In the genomic region with DNA sequence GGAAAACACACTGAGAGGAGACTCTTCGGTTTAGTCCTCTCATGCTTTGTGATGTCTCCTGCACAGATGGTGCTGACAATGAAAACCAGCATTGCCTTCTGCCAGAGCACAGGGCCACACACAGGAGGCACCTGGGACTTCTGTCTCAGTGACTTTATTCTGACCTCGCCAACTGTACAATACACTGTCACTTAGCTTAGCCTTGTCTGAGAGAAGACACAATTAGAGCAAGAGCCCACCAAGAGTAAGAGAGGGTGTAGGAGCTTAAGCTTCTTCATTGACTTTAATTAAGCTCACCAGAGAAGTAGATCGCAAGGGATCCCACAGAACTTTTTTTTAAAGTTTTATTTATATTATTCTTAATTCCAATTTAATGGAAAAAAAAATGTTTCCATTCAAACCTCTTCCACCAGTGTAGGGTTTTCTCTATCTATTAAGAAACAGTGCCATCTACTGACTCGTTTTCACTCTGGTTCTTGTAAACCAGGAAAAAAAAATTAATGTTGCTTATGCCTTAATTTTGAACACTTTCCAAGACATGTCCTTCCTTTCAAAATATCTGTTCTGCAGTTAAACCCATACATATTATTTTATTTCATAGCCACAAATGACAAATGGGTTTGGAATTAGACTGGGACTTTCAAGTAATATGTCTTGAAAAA, we compare ENCODE assay signal across 9 cellular contexts. TPM values are rescaled to one million over a fixed set of nuclear protein-coding genes. Genes with fewer than 3 reads are reported as not detected.
DNase-seq lines count a peak whose midpoint lies in the region; ATAC-seq and TF ChIP-seq lines count a peak whose summit lies in the region.
"Had no signal": no experiment of that assay in that cellular context is flagged by ENCODE, and none has a peak within 500 bp of the region (broad histone marks: within the 10 kb centered on the region; RNA-seq: fewer than 3 reads in every experiment).

No MANE protein-coding gene starts in this region.

- no peaks in the 10 kb centered on the region for H3K79me2 ChIP-seq in SU-DHL-6 (ENCODE audit: insufficient read depth, low read length)

- H3K4me1 Mint-ChIP-seq in activated CD4-positive, alpha-beta T cell treated with anti-CD3 and anti-CD28 coated beads, Interleukin-2, amount 10 ng/mL, durations not matched to agents 24 days and 14 days, result no peaks in the 10 kb centered on the region
- H3K4me1 Mint-ChIP-seq in T-helper 17 cell, result peaks cover 3% of the 10 kb centered on the region

- no peaks in the 10 kb centered on the region for H3K9me2 ChIP-seq in SU-DHL-6 (replicated peaks; ENCODE audit: insufficient read depth, low read length)

- no peak overlapping the region for H3K27ac ChIP-seq in SU-DHL-6 (ENCODE audit: low read depth, low read length)
- H3K27ac ChIP-seq: epithelial cell of prostate had no signal

- no peak overlapping the region for H3K4me3 Mint-ChIP-seq in activated CD4-positive, alpha-beta T cell treated with anti-CD3 and anti-CD28 coated beads, Interleukin-2, amount 10 ng/mL, durations not matched to agents 24 days and 14 days
- H3K4me3 Mint-ChIP-seq in T-helper 17 cell, result no peak overlapping the region

- no peaks in the 10 kb centered on the region for H3K36me3 Mint-ChIP-seq in activated CD4-positive, alpha-beta T cell treated with anti-CD3 and anti-CD28 coated beads, Interleukin-2, amount 10 ng/mL, durations not matched to agents 24 days and 14 days (ENCODE audit: low read depth)
- no peaks in the 10 kb centered on the region for H3K36me3 Mint-ChIP-seq in T-helper 17 cell (ENCODE audit: low read depth)

- H3K4me3 ChIP-seq in LNCaP clone FGC (ENCODE audit: low read depth, low read length) (no peak overlapping the region), SU-DHL-6 (ENCODE audit: insufficient read depth, low read length, poor library complexity, severe bottlenecking) (no peak overlapping the region)

- no peak overlapping the region for H3K9ac ChIP-seq in SU-DHL-6 (ENCODE audit: low read length)

- intact Hi-C loops in activated CD4-positive, alpha-beta T cell treated with anti-CD3 and anti-CD28 coated beads, Interleukin-2, amount 10 ng/mL, durations not matched to agents 24 days and 14 days (cut with micrococcal nuclease), result no loop called here

- no peaks in the 10 kb centered on the region for H3K36me3 ChIP-seq in SU-DHL-6 (ENCODE audit: low read length)

- no peak overlapping the region for H3K4me2 ChIP-seq in SU-DHL-6 (ENCODE audit: low read depth, low read length, poor library complexity, severe bottlenecking)

- no peaks in the 10 kb centered on the region for H4K20me1 ChIP-seq in SU-DHL-6 (ENCODE audit: low read depth, low read length)

- H3K9me3 ChIP-seq in SU-DHL-6 (ENCODE audit: insufficient read depth, low read length) (no peaks in the 10 kb centered on the region), T-helper 17 cell (ENCODE audit: control insufficient read depth, low read length, poor library complexity, severe bottlenecking) (peaks cover 3% of the 10 kb centered on the region)

- in situ Hi-C loops in Caki2 (cut with HindIII; ENCODE audit: low pct_unique_long_range_greater_than_20kb, low sequenced_read_pairs), result no loop called here

- H3F3A ChIP-seq in SU-DHL-6 (ENCODE audit: insufficient read depth), result no peaks in the 10 kb centered on the region

- TF ChIP-seq CTCF in LNCaP clone FGC (IDR thresholded peaks at IDR 0.05; ENCODE audit: control insufficient read depth, extremely low read depth, insufficient read depth), result peak; percentile 40
- TF ChIP-seq CTCF in SU-DHL-6 (IDR thresholded peaks at IDR 0.05; ENCODE audit: insufficient read depth, low read length, poor library complexity, severe bottlenecking), result peak; percentile 39

- no peaks in the 10 kb centered on the region for H3K27me3 ChIP-seq in SU-DHL-6 (ENCODE audit: low read length)

- no peak overlapping the region for H3K27ac Mint-ChIP-seq in activated CD4-positive, alpha-beta T cell treated with anti-CD3 and anti-CD28 coated beads, Interleukin-2, amount 10 ng/mL, durations not matched to agents 24 days and 14 days
- H3K27ac Mint-ChIP-seq in T-helper 17 cell, result no peak overlapping the region

- DNase-seq in Caki2 (ENCODE audit: low read depth) (peak; percentile 26), LNCaP clone FGC (ENCODE audit: low read depth) (peak; percentile 17), kidney tubule cell (ENCODE audit: low spot score) (peak; percentile 47), T-helper 17 cell (no peak), GM19238 (ENCODE audit: insufficient read length, low spot score) (no peak)
- DNase-seq in activated CD4-positive, alpha-beta T cell treated with anti-CD3 and anti-CD28 coated beads, Interleukin-2, amount 10 ng/mL, durations not matched to agents 24 days and 14 days, result no peak

- no peak for ATAC-seq in T-helper 17 cell
- ATAC-seq in GM18517 (IDR thresholded peaks at IDR 0.05; ENCODE audit: unreplicated experiment), result no peak

- H3K9me3 Mint-ChIP-seq in activated CD4-positive, alpha-beta T cell treated with anti-CD3 and anti-CD28 coated beads, Interleukin-2, amount 10 ng/mL, durations not matched to agents 24 days and 14 days, result no peaks in the 10 kb centered on the region

- no peaks in the 10 kb centered on the region for H3K27me3 Mint-ChIP-seq in activated CD4-positive, alpha-beta T cell treated with anti-CD3 and anti-CD28 coated beads, Interleukin-2, amount 10 ng/mL, durations not matched to agents 24 days and 14 days
- peaks cover 41% of the 10 kb centered on the region for H3K27me3 Mint-ChIP-seq in T-helper 17 cell

- H2AFZ ChIP-seq in SU-DHL-6 (ENCODE audit: low read depth, low read length, severe bottlenecking), result no peak overlapping the region

RNA-seq across cellular contexts. Expression of a gene that starts 42.4 kb away (rescaled TPM):
- 50.3 and 57.7 TPM in 2 replicates for total RNA-seq in Caki2 (2014; rRNA removed; shearing (Covaris generic); ENCODE audit: low replicate concordance)
- 150 and 157 TPM in 2 replicates for total RNA-seq in activated CD4-positive, alpha-beta T cell treated with anti-CD3 and anti-CD28 coated beads, Interleukin-2, amount 10 ng/mL, durations not matched to agents 24 days and 14 days
- 100 to 1,000 TPM; 115 to 146 TPM for total RNA-seq in T-helper 17 cell

Comparison
In these comparisons a context has a peak if more than half of its experiments do, and no peak if none do; other contexts are left out.
1. DNase-seq: peak in Caki2 (single experiment), LNCaP clone FGC (single experiment) and kidney tubule cell (single experiment); none in activated CD4-positive, alpha-beta T cell treated with anti-CD3 and anti-CD28 coated beads, Interleukin-2, amount 10 ng/mL, durations not matched to agents 24 days and 14 days (single experiment), T-helper 17 cell (0 of 3) and GM19238 (single experiment).